In genomic region chr16:89881368-89881730, GRCh38 we compare ENCODE assay signal across 27 cellular contexts.
"Had no signal": no experiment of that assay in that cellular context is flagged by ENCODE, and none has a peak within 500 bp of the region (broad histone marks: within the 10 kb centered on the region; RNA-seq: fewer than 3 reads in every experiment).

No MANE protein-coding gene starts in this region.

- H3K9me3 ChIP-seq: left ventricle myocardium inferior, neutrophil, sigmoid colon had no signal

- H3K9me3 Mint-ChIP-seq: activated CD4-positive, alpha-beta memory T cell treated with anti-CD3 and anti-CD28 coated beads, Interleukin-2, amount 10 ng/mL, durations not matched to agents 7 days and 5 days; activated CD4-positive, alpha-beta T cell treated with anti-CD3 and anti-CD28 coated beads, Interleukin-2, amount 10 ng/mL, durations not matched to agents 24 days and 14 days; activated T-cell treated with anti-CD3 and anti-CD28 coated beads, Interleukin-2, amount 50 U/mL, for 4 hours; activated T-helper 17 cell treated with anti-CD3 and anti-CD28 coated beads, Interleukin-2, amount 50 U/mL, for 72 hours; nephron; stimulated activated memory B cell treated with anti-CD40 and anti-IgM and Interleukin-4, amounts not matched to agents 10 μg/mL and 1 μg/mL and 100 μg/mL, for 72 hours had no signal

- H3K4me3 Mint-ChIP-seq: activated CD4-positive, alpha-beta memory T cell treated with anti-CD3 and anti-CD28 coated beads, Interleukin-2, amount 10 ng/mL, durations not matched to agents 7 days and 5 days; activated CD4-positive, alpha-beta T cell treated with anti-CD3 and anti-CD28 coated beads, Interleukin-2, amount 10 ng/mL, durations not matched to agents 24 days and 14 days; activated T-cell treated with anti-CD3 and anti-CD28 coated beads, Interleukin-2, amount 50 U/mL, for 4 hours; activated T-helper 17 cell treated with anti-CD3 and anti-CD28 coated beads, Interleukin-2, amount 50 U/mL, for 72 hours; nephron; stimulated activated memory B cell treated with anti-CD40 and anti-IgM and Interleukin-4, amounts not matched to agents 10 μg/mL and 1 μg/mL and 100 μg/mL, for 72 hours; T-helper 17 cell had no signal

- DNase-seq: activated CD4-positive, alpha-beta memory T cell treated with anti-CD3 and anti-CD28 coated beads, Interleukin-2, amount 10 ng/mL, durations not matched to agents 7 days and 5 days; activated CD8-positive, alpha-beta memory T cell treated with anti-CD3 and anti-CD28 coated beads, Interleukin-2, amount 50 U/mL, for 48 hours; activated gamma-delta T cell treated with Interleukin-2 at 50 U/mL for 16 hours; activated naive CD4-positive, alpha-beta T cell treated with anti-CD3 and anti-CD28 coated beads, Interleukin-2, amount 50 U/mL, for 16 hours; activated T-cell treated with anti-CD3 and anti-CD28 coated beads, Interleukin-2, amount 50 U/mL, for 4 hours; amniotic stem cell; dermis blood vessel endothelial cell; effector CD4-positive, alpha-beta T cell; left ventricle myocardium inferior; retina; sigmoid colon; small intestine; stimulated activated CD4-positive, alpha-beta T cell treated with anti-CD3 and anti-CD28 coated beads, Interleukin-1b, Interleukin-23, amount 100 ng/mL, for 48 hours; stimulated activated CD4-positive, alpha-beta T cell treated with anti-CD3 and anti-CD28 coated beads, Interleukin-4, amount 100 ng/mL, for 4 hours; stimulated activated CD8-positive, alpha-beta memory T cell treated with anti-CD3 and anti-CD28 coated beads, Interleukin-4, amount 100 ng/mL, for 48 hours; T-helper 17 cell; T1000; trophoblast cell; WERI-Rb-1 had no signal

- H3K27me3 Mint-ChIP-seq: activated CD4-positive, alpha-beta memory T cell treated with anti-CD3 and anti-CD28 coated beads, Interleukin-2, amount 10 ng/mL, durations not matched to agents 7 days and 5 days; activated CD4-positive, alpha-beta T cell treated with anti-CD3 and anti-CD28 coated beads, Interleukin-2, amount 10 ng/mL, durations not matched to agents 24 days and 14 days; activated T-helper 17 cell treated with anti-CD3 and anti-CD28 coated beads, Interleukin-2, amount 50 U/mL, for 72 hours; progenitor cell of endocrine pancreas; stimulated activated memory B cell treated with anti-CD40 and anti-IgM and Interleukin-4, amounts not matched to agents 10 μg/mL and 1 μg/mL and 100 μg/mL, for 72 hours; T-helper 17 cell had no signal

- ATAC-seq: activated CD4-positive, CD25-positive, alpha-beta regulatory T cell treated with anti-CD3 and anti-CD28 coated beads, Interleukin-2, amount 50 U/mL, for 24 hours; activated T-cell treated with anti-CD3 and anti-CD28 coated beads, Interleukin-2, amount 50 U/mL, for 4 hours; activated T-helper 17 cell treated with anti-CD3 and anti-CD28 coated beads, Interleukin-2, amount 50 U/mL, for 72 hours; stimulated activated memory B cell treated with anti-CD40 and anti-IgM and Interleukin-4, amounts not matched to agents 10 μg/mL and 1 μg/mL and 100 μg/mL, for 72 hours; T-helper 17 cell had no signal

- H3K4me1 ChIP-seq: left ventricle myocardium inferior had no signal

- H3K27me3 ChIP-seq: neutrophil, sigmoid colon had no signal

- H3K4me1 Mint-ChIP-seq: activated CD4-positive, alpha-beta memory T cell treated with anti-CD3 and anti-CD28 coated beads, Interleukin-2, amount 10 ng/mL, durations not matched to agents 7 days and 5 days; nephron had no signal

- H3K27ac ChIP-seq: left ventricle myocardium inferior, neutrophil, sigmoid colon, WERI-Rb-1 had no signal

- H3K4me3 ChIP-seq: left ventricle myocardium inferior, lung, sigmoid colon had no signal

- H3K27ac Mint-ChIP-seq: activated CD4-positive, alpha-beta memory T cell treated with anti-CD3 and anti-CD28 coated beads, Interleukin-2, amount 10 ng/mL, durations not matched to agents 7 days and 5 days; activated CD4-positive, alpha-beta T cell treated with anti-CD3 and anti-CD28 coated beads, Interleukin-2, amount 10 ng/mL, durations not matched to agents 24 days and 14 days; activated T-helper 17 cell treated with anti-CD3 and anti-CD28 coated beads, Interleukin-2, amount 50 U/mL, for 72 hours; nephron; stimulated activated memory B cell treated with anti-CD40 and anti-IgM and Interleukin-4, amounts not matched to agents 10 μg/mL and 1 μg/mL and 100 μg/mL, for 72 hours; T-helper 17 cell had no signal
